10 cellular contexts compared by ENCODE assay signal in genomic region chr3:136277634-136278033, GRCh38. TPM values are rescaled to one million over a fixed set of nuclear protein-coding genes. Genes with fewer than 3 reads are reported as not detected.
A peak's percentile ranks its signal among the peaks of the same experiment; 100 is the strongest.
DNase-seq lines count a peak whose midpoint lies in the region; ATAC-seq, FAIRE-seq and TF ChIP-seq lines count a peak whose summit lies in the region.
"Had no signal": no experiment of that assay in that cellular context is flagged by ENCODE, and none has a peak within 500 bp of the region (broad histone marks: within the 10 kb centered on the region; RNA-seq: fewer than 3 reads in every experiment).

No MANE protein-coding gene starts in this region.

- H3K4me3 ChIP-seq in pancreas, result no peak overlapping the region

- peaks cover 28% of the 10 kb centered on the region for H3K9me3 Mint-ChIP-seq in activated CD8-positive, alpha-beta T cell treated with anti-CD3 and anti-CD28 coated beads, Interleukin-2, amount 10 ng/mL, durations not matched to agents 7 days and 5 days (ENCODE audit: insufficient read depth)
- peaks cover 16 to 39% (median 29%) of the 10 kb centered on the region in 7 donors for H3K9me3 Mint-ChIP-seq in CD14-positive monocyte

- intact Hi-C loops in pancreas (cut with DNase I), result no loop called here
- intact Hi-C loops in CD14-positive monocyte (cut with micrococcal nuclease), result no loop called here

- no peak overlapping the region for H3K27ac Mint-ChIP-seq in activated CD8-positive, alpha-beta T cell treated with anti-CD3 and anti-CD28 coated beads, Interleukin-2, amount 10 ng/mL, durations not matched to agents 7 days and 5 days
- H3K27ac Mint-ChIP-seq in CD14-positive monocyte, result no peak overlapping the region

- no peaks in the 10 kb centered on the region for H3K36me3 ChIP-seq in pancreas

- H3K4me1 Mint-ChIP-seq in activated CD8-positive, alpha-beta T cell treated with anti-CD3 and anti-CD28 coated beads, Interleukin-2, amount 10 ng/mL, durations not matched to agents 7 days and 5 days (ENCODE audit: low read depth), result peaks cover 3% of the 10 kb centered on the region
- no peaks in the 10 kb centered on the region for H3K4me1 Mint-ChIP-seq in CD14-positive monocyte

- TF ChIP-seq CTCF in pancreas (IDR thresholded peaks at IDR 0.05) (no peak), CD14-positive monocyte (IDR thresholded peaks at IDR 0.05) (no peak)

- no peaks in the 10 kb centered on the region for H3K27me3 ChIP-seq in pancreas

- no peaks in the 10 kb centered on the region for H3K27me3 Mint-ChIP-seq in activated CD8-positive, alpha-beta T cell treated with anti-CD3 and anti-CD28 coated beads, Interleukin-2, amount 10 ng/mL, durations not matched to agents 7 days and 5 days (ENCODE audit: low read depth)
- H3K27me3 Mint-ChIP-seq in CD14-positive monocyte (ENCODE audit: low read depth in 3 of 3), result no peaks in the 10 kb centered on the region
- H3K27me3 Mint-ChIP-seq: CD4-positive, alpha-beta memory T cell had no signal

- CTCF ChIA-PET in activated CD8-positive, alpha-beta T cell treated with anti-CD3 and anti-CD28 coated beads, Interleukin-2, amount 10 ng/mL, durations not matched to agents 7 days and 5 days (lab: Charles Lee), result no interaction called here

- in situ Hi-C loops in G401 (cut with HindIII; ENCODE audit: low sequenced_read_pairs), result no loop called here

- WGBS in pancreas, 2 donors, result 38 to 40% methylated on average over 4 of the region's 4 CpGs

- H3K9me3 ChIP-seq in pancreas, result no peaks in the 10 kb centered on the region

- peaks cover 0 to 6% (median 0%) of the 10 kb centered on the region in 3 donors for H3K4me1 ChIP-seq in pancreas

- H3K4me3 Mint-ChIP-seq in activated CD8-positive, alpha-beta T cell treated with anti-CD3 and anti-CD28 coated beads, Interleukin-2, amount 10 ng/mL, durations not matched to agents 7 days and 5 days, result no peak overlapping the region
- H3K4me3 Mint-ChIP-seq in CD14-positive monocyte, result no peak overlapping the region
- H3K4me3 Mint-ChIP-seq: CD4-positive, alpha-beta memory T cell had no signal

- peak overlapping the region in 3 of 4 donors; percentile 25 to 27 (median 27) for H3K27ac ChIP-seq in pancreas

- peaks cover 67% of the 10 kb centered on the region for H3K36me3 Mint-ChIP-seq in activated CD8-positive, alpha-beta T cell treated with anti-CD3 and anti-CD28 coated beads, Interleukin-2, amount 10 ng/mL, durations not matched to agents 7 days and 5 days (ENCODE audit: low read depth)
- H3K36me3 Mint-ChIP-seq in CD14-positive monocyte, result peaks cover 47 to 75% of the 10 kb centered on the region in 2 donors

- POLR2A ChIA-PET in activated CD8-positive, alpha-beta T cell treated with anti-CD3 and anti-CD28 coated beads, Interleukin-2, amount 10 ng/mL, durations not matched to agents 7 days and 5 days (lab: Charles Lee), result no interaction called here

- FAIRE-seq in pancreas (lab: Jason Lieb, UNC), result no peak

- peak; percentile 89 to 98 (median 96) for ATAC-seq in pancreas
- ATAC-seq in activated CD8-positive, alpha-beta T cell treated with anti-CD3 and anti-CD28 coated beads, Interleukin-2, amount 10 ng/mL, durations not matched to agents 7 days and 5 days, result no peak

- DNase-seq in G401 (ENCODE audit: low spot score) (peak; percentile 91), NCI-H1694 (lab: John Stamatoyannopoulos, UW) (peak; percentile 35), RPMI8226 (peak; percentile 91), pancreas (peak; percentile 60 to 72 (median 67)), CD14-positive monocyte (ENCODE audit: low spot score) (no peak), NCI-H187 treated with DMSO at 0.1 percent for 48 hours (lab: John Stamatoyannopoulos, UW) (no peak)
- DNase-seq in activated CD8-positive, alpha-beta T cell treated with anti-CD3 and anti-CD28 coated beads, Interleukin-2, amount 10 ng/mL, durations not matched to agents 7 days and 5 days, result no peak
- DNase-seq: activated CD4-positive, alpha-beta T cell treated with anti-CD3 and anti-CD28 coated beads for 4 hours; activated effector memory CD4-positive, alpha-beta T cell treated with anti-CD3 and anti-CD28 coated beads, Interleukin-2, amount 50 U/mL, for 16 hours; CD4-positive, alpha-beta memory T cell had no signal

RNA-seq across cellular contexts. Expression of gene PCCB, which starts 27.5 kb away (rescaled TPM):
- total RNA-seq in G401 (2014; rRNA removed; shearing (Covaris generic)), result 114 and 131 TPM in 2 replicates
- total RNA-seq in pancreas, result 10 to 100 TPM in 5 of 6 donors, 1 to 10 TPM in 1; 9.3 to 24.9 (median 18.2) TPM
- 10 to 100 TPM in 1 of 2 donors, 1 to 10 TPM in 1; 8.9 to 11.7 TPM for polyA plus RNA-seq in pancreas
- 10 to 100 TPM; 22.5 to 23.7 TPM for total RNA-seq in activated CD8-positive, alpha-beta T cell treated with anti-CD3 and anti-CD28 coated beads, Interleukin-2, amount 10 ng/mL, durations not matched to agents 7 days and 5 days
- polyA plus RNA-seq in CD14-positive monocyte, result 10 to 100 TPM; 31.6 to 41.7 TPM

Comparison
In these comparisons a context has a peak if more than half of its experiments do, and no peak if none do; other contexts are left out.
1. DNase-seq: peak in G401 (single experiment), NCI-H1694 (single experiment), RPMI8226 (single experiment) and pancreas (6 of 6); none in activated CD8-positive, alpha-beta T cell treated with anti-CD3 and anti-CD28 coated beads, Interleukin-2, amount 10 ng/mL, durations not matched to agents 7 days and 5 days (single experiment), CD14-positive monocyte (single experiment) and NCI-H187 treated with DMSO at 0.1 percent for 48 hours (single experiment).